22 cellular contexts compared by ENCODE assay signal in the genomic region with DNA sequence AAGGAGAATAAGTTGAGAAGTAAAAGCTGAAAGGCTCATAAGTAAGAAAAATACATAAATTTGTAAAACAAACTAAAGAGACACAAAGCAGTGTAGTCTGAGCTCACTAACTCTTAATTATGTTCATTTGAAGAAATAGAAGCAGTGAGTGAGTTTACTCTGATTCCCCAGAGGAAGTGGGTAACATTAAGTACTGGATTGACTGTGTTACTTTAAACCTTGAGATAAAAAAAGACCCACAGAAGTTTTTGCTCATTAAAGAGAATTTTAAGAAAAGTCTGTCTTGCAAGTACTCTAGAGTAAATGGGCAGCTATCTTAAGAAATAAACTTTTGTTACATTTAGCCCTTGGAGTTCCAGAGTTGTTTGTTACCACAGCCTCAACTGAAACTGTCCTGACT.
DNase-seq lines count a peak whose midpoint lies in the region; ATAC-seq and TF ChIP-seq lines count a peak whose summit lies in the region.
"Had no signal": no experiment of that assay in that cellular context is flagged by ENCODE, and none has a peak within 500 bp of the region (broad histone marks: within the 10 kb centered on the region; RNA-seq: fewer than 3 reads in every experiment).

No MANE protein-coding gene starts in this region.

- H3K4me1 ChIP-seq in prostate gland (replicated peaks) = no peaks in the 10 kb centered on the region
- H3K4me1 ChIP-seq: Caco-2, psoas muscle, vagina had no signal

- H3K36me3 Mint-ChIP-seq in effector memory CD8-positive, alpha-beta T cell (ENCODE audit: insufficient read depth) = peaks cover 2% of the 10 kb centered on the region

- H3K4me1 Mint-ChIP-seq in effector memory CD8-positive, alpha-beta T cell (ENCODE audit: low read depth in 2 of 2) = no peaks in the 10 kb centered on the region
- H3K4me1 Mint-ChIP-seq: activated CD4-positive, alpha-beta T cell treated with anti-CD3 and anti-CD28 coated beads for 36 hours; nephron had no signal

- no peak overlapping the region for H3K4me3 Mint-ChIP-seq in effector memory CD8-positive, alpha-beta T cell
- H3K4me3 Mint-ChIP-seq: activated CD4-positive, alpha-beta T cell treated with anti-CD3 and anti-CD28 coated beads for 36 hours; nephron; stimulated activated naive CD8-positive, alpha-beta T cell treated with anti-CD3 and anti-CD28 coated beads, Interleukin-15, Interleukin-2, amounts not matched to agents 100 ng/mL and 50 ng/mL, for 24 hours had no signal

- H3K4me3 ChIP-seq in prostate gland = no peak overlapping the region
- H3K4me3 ChIP-seq: GM23248, lung, psoas muscle, vagina had no signal

- DNase-seq in prostate gland (ENCODE audit: low spot score) (no peak), foreskin melanocyte (no peak)
- no peak for DNase-seq in effector memory CD8-positive, alpha-beta T cell
- DNase-seq: activated CD4-positive, alpha-beta T cell treated with anti-CD3 and anti-CD28 coated beads for 36 hours; activated CD8-positive, alpha-beta memory T cell treated with anti-CD3 and anti-CD28 coated beads, Interleukin-2, amount 50 U/mL, for 48 hours; activated naive CD4-positive, alpha-beta T cell; aorta; Caco-2; GM23248; NCI-H1694; psoas muscle; stimulated activated CD4-positive, alpha-beta T cell treated with anti-CD3 and anti-CD28 coated beads, Interleukin-12 subunit alpha, Interleukin-12 subunit beta, amount 100 ng/mL, for 4 hours; T1000 had no signal

- H3K27me3 ChIP-seq in prostate gland (replicated peaks; ENCODE audit: insufficient read depth) = no peaks in the 10 kb centered on the region
- H3K27me3 ChIP-seq: vagina had no signal

- H3K27ac Mint-ChIP-seq in effector memory CD8-positive, alpha-beta T cell = no peak overlapping the region
- H3K27ac Mint-ChIP-seq: activated CD4-positive, alpha-beta T cell treated with anti-CD3 and anti-CD28 coated beads for 36 hours; nephron; stimulated activated naive CD8-positive, alpha-beta T cell treated with anti-CD3 and anti-CD28 coated beads, Interleukin-15, Interleukin-2, amounts not matched to agents 100 ng/mL and 50 ng/mL, for 24 hours had no signal

- H3K27me3 Mint-ChIP-seq in effector memory CD8-positive, alpha-beta T cell = no peaks in the 10 kb centered on the region
- H3K27me3 Mint-ChIP-seq: activated CD4-positive, alpha-beta T cell treated with anti-CD3 and anti-CD28 coated beads for 36 hours; stimulated activated naive CD8-positive, alpha-beta T cell treated with anti-CD3 and anti-CD28 coated beads, Interleukin-15, Interleukin-2, amounts not matched to agents 100 ng/mL and 50 ng/mL, for 24 hours had no signal

- TF ChIP-seq POLR2A in prostate gland (IDR thresholded peaks at IDR 0.05) = no peak

- H3K36me3 ChIP-seq in prostate gland = no peaks in the 10 kb centered on the region
- H3K36me3 ChIP-seq: vagina had no signal

- peaks cover 3% of the 10 kb centered on the region for H3K9me3 ChIP-seq in prostate gland
- H3K9me3 ChIP-seq: Caco-2, psoas muscle, vagina had no signal

- ATAC-seq in GM18858 (IDR thresholded peaks at IDR 0.05; ENCODE audit: unreplicated experiment) = peak; percentile 45
- ATAC-seq in GM21367 (IDR thresholded peaks at IDR 0.05; ENCODE audit: unreplicated experiment) = peak; percentile 36
- peak; percentile 50 for ATAC-seq in HG02840 (IDR thresholded peaks at IDR 0.05; ENCODE audit: low FRiP score, unreplicated experiment)
- peak; percentile 47 for ATAC-seq in HG03521 (IDR thresholded peaks at IDR 0.05; ENCODE audit: unreplicated experiment)
- ATAC-seq in HG03520 (IDR thresholded peaks at IDR 0.05; ENCODE audit: unreplicated experiment) = no peak
- no peak for ATAC-seq in effector memory CD8-positive, alpha-beta T cell (replicated peaks)
- ATAC-seq: activated CD4-positive, alpha-beta T cell treated with anti-CD3 and anti-CD28 coated beads for 36 hours; psoas muscle had no signal

- intact Hi-C loops in prostate gland (cut with DNase I) = no loop called here

- H3K9me3 Mint-ChIP-seq in effector memory CD8-positive, alpha-beta T cell = peaks cover 7 to 19% of the 10 kb centered on the region in 2 donors

- no peak for TF ChIP-seq CTCF in prostate gland (IDR thresholded peaks at IDR 0.05)

- no peak overlapping the region for H3K27ac ChIP-seq in prostate gland
- H3K27ac ChIP-seq: GM23248, psoas muscle, vagina had no signal

Comparison
In these comparisons a context has a peak if more than half of its experiments do, and no peak if none do; other contexts are left out.
1. ATAC-seq: peak in GM18858 (single experiment), GM21367 (single experiment), HG02840 (single experiment) and HG03521 (single experiment); none in HG03520 (single experiment) and effector memory CD8-positive, alpha-beta T cell (single experiment).